ENCODE assay signal across 1 cellular context in the genomic region with DNA sequence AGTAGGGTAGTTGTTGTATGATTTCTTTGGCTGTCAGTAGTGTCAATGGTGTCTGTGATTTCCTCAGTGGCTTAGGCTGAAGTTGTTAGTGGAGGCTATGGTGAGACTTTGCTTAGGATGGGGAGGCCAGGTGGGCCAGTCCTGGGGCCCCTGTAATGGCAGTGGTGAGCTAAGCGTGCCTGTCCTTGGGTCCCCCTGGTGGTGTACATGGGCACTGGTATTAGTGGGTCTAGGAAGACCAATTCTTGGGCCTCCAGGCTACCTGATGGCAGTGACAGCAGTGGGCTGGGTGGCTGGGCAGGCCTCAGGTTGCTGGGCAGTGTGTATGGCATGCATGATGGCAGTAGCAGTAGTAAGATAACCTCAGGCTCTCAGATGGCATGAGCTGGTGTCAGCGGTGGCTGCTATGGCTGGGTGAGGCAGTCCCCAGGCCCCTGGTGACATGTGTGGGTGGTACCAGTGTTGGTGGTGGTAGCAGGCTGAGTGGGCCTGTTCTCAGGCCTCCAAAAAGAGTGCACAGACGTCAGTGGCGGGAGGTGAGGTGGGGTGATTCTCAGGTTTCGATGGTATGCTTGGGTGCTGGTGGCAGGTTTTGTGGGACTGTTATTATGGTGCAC.
TF ChIP-seq lines count a peak whose summit lies in the region.

No MANE protein-coding gene starts in this region.

TF ChIP-seq in HepG2, 621 proteins besides CTCF, POLR2A, EP300 and RAD21 (continued from another document):
- TF ChIP-seq, protein P1, sequence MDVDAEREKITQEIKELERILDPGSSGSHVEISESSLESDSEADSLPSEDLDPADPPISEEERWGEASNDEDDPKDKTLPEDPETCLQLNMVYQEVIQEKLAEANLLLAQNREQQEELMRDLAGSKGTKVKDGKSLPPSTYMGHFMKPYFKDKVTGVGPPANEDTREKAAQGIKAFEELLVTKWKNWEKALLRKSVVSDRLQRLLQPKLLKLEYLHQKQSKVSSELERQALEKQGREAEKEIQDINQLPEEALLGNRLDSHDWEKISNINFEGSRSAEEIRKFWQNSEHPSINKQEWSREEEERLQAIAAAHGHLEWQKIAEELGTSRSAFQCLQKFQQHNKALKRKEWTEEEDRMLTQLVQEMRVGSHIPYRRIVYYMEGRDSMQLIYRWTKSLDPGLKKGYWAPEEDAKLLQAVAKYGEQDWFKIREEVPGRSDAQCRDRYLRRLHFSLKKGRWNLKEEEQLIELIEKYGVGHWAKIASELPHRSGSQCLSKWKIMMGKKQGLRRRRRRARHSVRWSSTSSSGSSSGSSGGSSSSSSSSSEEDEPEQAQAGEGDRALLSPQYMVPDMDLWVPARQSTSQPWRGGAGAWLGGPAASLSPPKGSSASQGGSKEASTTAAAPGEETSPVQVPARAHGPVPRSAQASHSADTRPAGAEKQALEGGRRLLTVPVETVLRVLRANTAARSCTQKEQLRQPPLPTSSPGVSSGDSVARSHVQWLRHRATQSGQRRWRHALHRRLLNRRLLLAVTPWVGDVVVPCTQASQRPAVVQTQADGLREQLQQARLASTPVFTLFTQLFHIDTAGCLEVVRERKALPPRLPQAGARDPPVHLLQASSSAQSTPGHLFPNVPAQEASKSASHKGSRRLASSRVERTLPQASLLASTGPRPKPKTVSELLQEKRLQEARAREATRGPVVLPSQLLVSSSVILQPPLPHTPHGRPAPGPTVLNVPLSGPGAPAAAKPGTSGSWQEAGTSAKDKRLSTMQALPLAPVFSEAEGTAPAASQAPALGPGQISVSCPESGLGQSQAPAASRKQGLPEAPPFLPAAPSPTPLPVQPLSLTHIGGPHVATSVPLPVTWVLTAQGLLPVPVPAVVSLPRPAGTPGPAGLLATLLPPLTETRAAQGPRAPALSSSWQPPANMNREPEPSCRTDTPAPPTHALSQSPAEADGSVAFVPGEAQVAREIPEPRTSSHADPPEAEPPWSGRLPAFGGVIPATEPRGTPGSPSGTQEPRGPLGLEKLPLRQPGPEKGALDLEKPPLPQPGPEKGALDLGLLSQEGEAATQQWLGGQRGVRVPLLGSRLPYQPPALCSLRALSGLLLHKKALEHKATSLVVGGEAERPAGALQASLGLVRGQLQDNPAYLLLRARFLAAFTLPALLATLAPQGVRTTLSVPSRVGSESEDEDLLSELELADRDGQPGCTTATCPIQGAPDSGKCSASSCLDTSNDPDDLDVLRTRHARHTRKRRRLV (CRISPR knock-in tag; IDR thresholded peaks at IDR 0.05) = no peak
- TF ChIP-seq HOXA5 (CRISPR knock-in tag; IDR thresholded peaks at IDR 0.05) (no peak), FOSL1 (CRISPR knock-in tag; IDR thresholded peaks at IDR 0.05; ENCODE audit: borderline replicate concordance) (no peak)
